In genomic region chr22:44444341-44445306, GRCh38 we compare ENCODE assay signal across 2 cellular contexts.
A peak's percentile ranks its signal among the peaks of the same experiment; 100 is the strongest.
TF ChIP-seq lines count a peak whose summit lies in the region.

No MANE protein-coding gene starts in this region.

TF ChIP-seq in HCT116, 20 proteins besides CTCF, POLR2A, EP300 and RAD21:
- TF ChIP-seq ZBTB33 (IDR thresholded peaks at IDR 0.05; ENCODE audit: extremely low read depth, insufficient replicate concordance, low read length) (no peak), YY1 (IDR thresholded peaks at IDR 0.05; ENCODE audit: extremely low read depth, insufficient replicate concordance, low read depth, low read length) (no peak), EGR1 (IDR thresholded peaks at IDR 0.05; ENCODE audit: low read depth) (no peak), POLR2AphosphoS5 (IDR thresholded peaks at IDR 0.05; ENCODE audit: low read depth, low read length) (no peak), ELF1 (IDR thresholded peaks at IDR 0.05; ENCODE audit: borderline replicate concordance, low read depth) (no peak), CBX3 (IDR thresholded peaks at IDR 0.05; ENCODE audit: low read depth) (no peak), FOSL1 (IDR thresholded peaks at IDR 0.05; ENCODE audit: low read depth) (no peak), ZFX (IDR thresholded peaks at IDR 0.05) (no peak)

TF ChIP-seq in K562, 482 proteins besides CTCF, POLR2A, EP300 and RAD21 (continued from another document):
- TF ChIP-seq MLLT1 (IDR thresholded peaks at IDR 0.05): no peak
- TF ChIP-seq, protein P1, sequence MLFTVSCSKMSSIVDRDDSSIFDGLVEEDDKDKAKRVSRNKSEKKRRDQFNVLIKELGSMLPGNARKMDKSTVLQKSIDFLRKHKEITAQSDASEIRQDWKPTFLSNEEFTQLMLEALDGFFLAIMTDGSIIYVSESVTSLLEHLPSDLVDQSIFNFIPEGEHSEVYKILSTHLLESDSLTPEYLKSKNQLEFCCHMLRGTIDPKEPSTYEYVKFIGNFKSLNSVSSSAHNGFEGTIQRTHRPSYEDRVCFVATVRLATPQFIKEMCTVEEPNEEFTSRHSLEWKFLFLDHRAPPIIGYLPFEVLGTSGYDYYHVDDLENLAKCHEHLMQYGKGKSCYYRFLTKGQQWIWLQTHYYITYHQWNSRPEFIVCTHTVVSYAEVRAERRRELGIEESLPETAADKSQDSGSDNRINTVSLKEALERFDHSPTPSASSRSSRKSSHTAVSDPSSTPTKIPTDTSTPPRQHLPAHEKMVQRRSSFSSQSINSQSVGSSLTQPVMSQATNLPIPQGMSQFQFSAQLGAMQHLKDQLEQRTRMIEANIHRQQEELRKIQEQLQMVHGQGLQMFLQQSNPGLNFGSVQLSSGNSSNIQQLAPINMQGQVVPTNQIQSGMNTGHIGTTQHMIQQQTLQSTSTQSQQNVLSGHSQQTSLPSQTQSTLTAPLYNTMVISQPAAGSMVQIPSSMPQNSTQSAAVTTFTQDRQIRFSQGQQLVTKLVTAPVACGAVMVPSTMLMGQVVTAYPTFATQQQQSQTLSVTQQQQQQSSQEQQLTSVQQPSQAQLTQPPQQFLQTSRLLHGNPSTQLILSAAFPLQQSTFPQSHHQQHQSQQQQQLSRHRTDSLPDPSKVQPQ (CRISPR knock-in tag; IDR thresholded peaks at IDR 0.05; ENCODE audit: borderline replicate concordance): no peak
- TF ChIP-seq ZBTB34 (CRISPR knock-in tag; IDR thresholded peaks at IDR 0.05): no peak
- TF ChIP-seq BCOR (IDR thresholded peaks at IDR 0.05): peak; percentile 41; the same call in 1 of the 2 replicates
- TF ChIP-seq ZMIZ1 (IDR thresholded peaks at IDR 0.05; ENCODE audit: low read depth in 2 of 2, low read length in 2 of 2): no peak
- no peak for TF ChIP-seq PTRF (tag; IDR thresholded peaks at IDR 0.05)
- no peak for TF ChIP-seq ZEB2 (IDR thresholded peaks at IDR 0.05)
- no peak for TF ChIP-seq PHB2 (IDR thresholded peaks at IDR 0.05; ENCODE audit: low read depth)
- TF ChIP-seq, protein P2, sequence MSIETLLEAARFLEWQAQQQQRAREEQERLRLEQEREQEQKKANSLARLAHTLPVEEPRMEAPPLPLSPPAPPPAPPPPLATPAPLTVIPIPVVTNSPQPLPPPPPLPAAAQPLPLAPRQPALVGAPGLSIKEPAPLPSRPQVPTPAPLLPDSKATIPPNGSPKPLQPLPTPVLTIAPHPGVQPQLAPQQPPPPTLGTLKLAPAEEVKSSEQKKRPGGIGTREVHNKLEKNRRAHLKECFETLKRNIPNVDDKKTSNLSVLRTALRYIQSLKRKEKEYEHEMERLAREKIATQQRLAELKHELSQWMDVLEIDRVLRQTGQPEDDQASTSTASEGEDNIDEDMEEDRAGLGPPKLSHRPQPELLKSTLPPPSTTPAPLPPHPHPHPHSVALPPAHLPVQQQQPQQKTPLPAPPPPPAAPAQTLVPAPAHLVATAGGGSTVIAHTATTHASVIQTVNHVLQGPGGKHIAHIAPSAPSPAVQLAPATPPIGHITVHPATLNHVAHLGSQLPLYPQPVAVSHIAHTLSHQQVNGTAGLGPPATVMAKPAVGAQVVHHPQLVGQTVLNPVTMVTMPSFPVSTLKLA (conservative IDR thresholded peaks at IDR 0.05): no peak
- TF ChIP-seq NBN (IDR thresholded peaks at IDR 0.05; ENCODE audit: low read depth): no peak
- TF ChIP-seq ZNF551 (CRISPR knock-in tag; IDR thresholded peaks at IDR 0.05): no peak
- TF ChIP-seq SAFB2 (IDR thresholded peaks at IDR 0.05; ENCODE audit: borderline replicate concordance, low read depth, low read length, severe bottlenecking): no peak
- TF ChIP-seq KLF6 (CRISPR knock-in tag; IDR thresholded peaks at IDR 0.05; ENCODE audit: borderline replicate concordance): no peak
- TF ChIP-seq TEAD1 (CRISPR knock-in tag; IDR thresholded peaks at IDR 0.05): no peak
- TF ChIP-seq, protein P3, sequence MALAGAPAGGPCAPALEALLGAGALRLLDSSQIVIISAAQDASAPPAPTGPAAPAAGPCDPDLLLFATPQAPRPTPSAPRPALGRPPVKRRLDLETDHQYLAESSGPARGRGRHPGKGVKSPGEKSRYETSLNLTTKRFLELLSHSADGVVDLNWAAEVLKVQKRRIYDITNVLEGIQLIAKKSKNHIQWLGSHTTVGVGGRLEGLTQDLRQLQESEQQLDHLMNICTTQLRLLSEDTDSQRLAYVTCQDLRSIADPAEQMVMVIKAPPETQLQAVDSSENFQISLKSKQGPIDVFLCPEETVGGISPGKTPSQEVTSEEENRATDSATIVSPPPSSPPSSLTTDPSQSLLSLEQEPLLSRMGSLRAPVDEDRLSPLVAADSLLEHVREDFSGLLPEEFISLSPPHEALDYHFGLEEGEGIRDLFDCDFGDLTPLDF (CRISPR knock-in tag; IDR thresholded peaks at IDR 0.05): no peak
- 0 out of 4 replicates have a peak, but pooled peaks of 1 of the 2 experiments have one; percentile 7 for TF ChIP-seq KDM1A (IDR thresholded peaks at IDR 0.05)
- TF ChIP-seq JUN (IDR thresholded peaks at IDR 0.05; ENCODE audit: borderline replicate concordance, low read depth, low read length): no peak
- no peak for TF ChIP-seq JUN (CRISPR knock-in tag; IDR thresholded peaks at IDR 0.05; ENCODE audit: borderline replicate concordance)
- TF ChIP-seq RBM25 (IDR thresholded peaks at IDR 0.05; ENCODE audit: low read depth, low read length, severe bottlenecking): peak; percentile 82
- no peak for TF ChIP-seq CREM (IDR thresholded peaks at IDR 0.05; ENCODE audit: low read depth)
- no peak for TF ChIP-seq MTA3 (IDR thresholded peaks at IDR 0.05; ENCODE audit: borderline replicate concordance)
- no peak for TF ChIP-seq SUPT5H (IDR thresholded peaks at IDR 0.05)
- TF ChIP-seq PHB (CRISPR knock-in tag; IDR thresholded peaks at IDR 0.05): no peak
- TF ChIP-seq ZNF146 (CRISPR knock-in tag; IDR thresholded peaks at IDR 0.05; ENCODE audit: unreplicated experiment): no peak
- TF ChIP-seq ZC3H4 (CRISPR knock-in tag; IDR thresholded peaks at IDR 0.05; ENCODE audit: borderline replicate concordance): no peak
- TF ChIP-seq, protein P4, sequence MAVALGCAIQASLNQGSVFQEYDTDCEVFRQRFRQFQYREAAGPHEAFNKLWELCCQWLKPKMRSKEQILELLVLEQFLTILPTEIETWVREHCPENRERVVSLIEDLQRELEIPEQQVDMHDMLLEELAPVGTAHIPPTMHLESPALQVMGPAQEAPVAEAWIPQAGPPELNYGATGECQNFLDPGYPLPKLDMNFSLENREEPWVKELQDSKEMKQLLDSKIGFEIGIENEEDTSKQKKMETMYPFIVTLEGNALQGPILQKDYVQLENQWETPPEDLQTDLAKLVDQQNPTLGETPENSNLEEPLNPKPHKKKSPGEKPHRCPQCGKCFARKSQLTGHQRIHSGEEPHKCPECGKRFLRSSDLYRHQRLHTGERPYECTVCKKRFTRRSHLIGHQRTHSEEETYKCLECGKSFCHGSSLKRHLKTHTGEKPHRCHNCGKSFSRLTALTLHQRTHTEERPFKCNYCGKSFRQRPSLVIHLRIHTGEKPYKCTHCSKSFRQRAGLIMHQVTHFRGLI (CRISPR knock-in tag; IDR thresholded peaks at IDR 0.05): no peak
- TF ChIP-seq NCOA4 (IDR thresholded peaks at IDR 0.05; ENCODE audit: partially characterized antibody): no peak
- 0 out of 2 replicates have a peak, but pooled peaks have one; percentile 51 for TF ChIP-seq PTBP1 (IDR thresholded peaks at IDR 0.05; ENCODE audit: low read depth, low read length)
